ENCODE assay signal across 16 cellular contexts in genomic region chr18:36511791-36512352, GRCh38.
DNase-seq lines count a peak whose midpoint lies in the region; ATAC-seq, FAIRE-seq and TF ChIP-seq lines count a peak whose summit lies in the region.
"Had no signal": no experiment of that assay in that cellular context is flagged by ENCODE, and none has a peak within 500 bp of the region (broad histone marks: within the 10 kb centered on the region; RNA-seq: fewer than 3 reads in every experiment).

No MANE protein-coding gene starts in this region.

- intact Hi-C loops in PC-3 (cut with micrococcal nuclease): no loop called here

- H4K20me1 ChIP-seq in PC-3 (ENCODE audit: low read length): no peaks in the 10 kb centered on the region
- no peaks in the 10 kb centered on the region for H4K20me1 ChIP-seq in smooth muscle cell (ENCODE audit: low read depth)

- DNase-seq in NCI-H510A treated with DMSO at 0.1 percent for 48 hours (lab: John Stamatoyannopoulos, UW): peak; percentile 24
- DNase-seq in NCI-H510A (lab: John Stamatoyannopoulos, UW): no peak
- DNase-seq in PC-3: peak; percentile 4
- peak; percentile 46 for DNase-seq in fibroblast of the aortic adventitia (ENCODE audit: low read depth)
- no peak for DNase-seq in smooth muscle cell (lab: John Stamatoyannopoulos, UW; ENCODE audit: unreplicated experiment)
- no peak for DNase-seq in GM12891 (ENCODE audit: insufficient read length, low spot score)
- no peak for DNase-seq in activated CD4-positive, CD25-positive, alpha-beta regulatory T cell (lab: John Stamatoyannopoulos, UW)
- no peak for DNase-seq in CD8-positive, alpha-beta memory T cell
- DNase-seq: activated CD4-positive, alpha-beta T cell treated with anti-CD3 and anti-CD28 coated beads for 36 hours; activated T-cell treated with anti-CD3 and anti-CD28 coated beads, Interleukin-2, amount 50 U/mL, for 1 hour; NCI-H2081; stimulated activated CD4-positive, alpha-beta T cell treated with anti-CD3 and anti-CD28 coated beads, Interleukin-15, amount 100 ng/mL, for 24 hours; SW 1271 had no signal

- peaks cover 5 to 8% of the 10 kb centered on the region in 2 donors for H3K27me3 Mint-ChIP-seq in CD8-positive, alpha-beta memory T cell
- H3K27me3 Mint-ChIP-seq: dendritic cell treated with granulocyte-macrophage colony-stimulating factor and Interleukin-4, amounts not matched to agents 40 ng/mL and 50 ng/mL, for 4 days had no signal

- no peaks in the 10 kb centered on the region for H3K4me1 ChIP-seq in PC-3 (ENCODE audit: insufficient read depth, low read length)
- H3K4me1 ChIP-seq in smooth muscle cell (ENCODE audit: low read depth): no peaks in the 10 kb centered on the region
- no peaks in the 10 kb centered on the region for H3K4me1 ChIP-seq in CD8-positive, alpha-beta memory T cell (ENCODE audit: insufficient read depth, low read length)

- ATAC-seq in PC-3: peak; percentile 72
- ATAC-seq: activated CD4-positive, alpha-beta T cell treated with anti-CD3 and anti-CD28 coated beads for 36 hours had no signal

- no peak overlapping the region for H3K4me3 ChIP-seq in PC-3 (ENCODE audit: low read length)
- H3K4me3 ChIP-seq in fibroblast of the aortic adventitia (ENCODE audit: low read depth, low read length): no peak overlapping the region
- no peak overlapping the region for H3K4me3 ChIP-seq in smooth muscle cell
- H3K4me3 ChIP-seq in CD8-positive, alpha-beta memory T cell (ENCODE audit: low read length): no peak overlapping the region

- H3K4me2 ChIP-seq in PC-3 (ENCODE audit: low read length): no peak overlapping the region
- peak overlapping the region; percentile 7 for H3K4me2 ChIP-seq in smooth muscle cell
- H3K4me2 ChIP-seq: KMS-11 had no signal

- CTCF ChIA-PET in PC-3 (lab: Charles Lee): no interaction called here
- CTCF ChIA-PET in CD8-positive, alpha-beta memory T cell (lab: Charles Lee): no interaction called here

- no peak for FAIRE-seq in GM12891 (lab: Jason Lieb, UNC)
- FAIRE-seq: GM19239 had no signal

- 59% methylated on average over 5 of the region's 5 CpGs for WGBS in smooth muscle cell (ENCODE audit: low lambda C conversion rate)

- no peaks in the 10 kb centered on the region for H3K9me2 ChIP-seq in PC-3 (replicated peaks; ENCODE audit: low read length)

- TF ChIP-seq POLR2A in GM12891 (IDR thresholded peaks at IDR 0.05; ENCODE audit: low read depth, low read length): no peak

- H3K27me3 ChIP-seq in PC-3 (ENCODE audit: low read length): no peaks in the 10 kb centered on the region
- H3K27me3 ChIP-seq in smooth muscle cell (ENCODE audit: low read depth): no peaks in the 10 kb centered on the region
- H3K27me3 ChIP-seq in CD8-positive, alpha-beta memory T cell (ENCODE audit: insufficient read depth, low read length, poor library complexity, severe bottlenecking): no peaks in the 10 kb centered on the region

- TF ChIP-seq CTCF in PC-3 (conservative IDR thresholded peaks at IDR 0.05; ENCODE audit: low read depth, low read length) (no peak), fibroblast of the aortic adventitia (IDR thresholded peaks at IDR 0.05; ENCODE audit: insufficient read depth, low read length) (no peak), smooth muscle cell (IDR thresholded peaks at IDR 0.05; ENCODE audit: borderline replicate concordance, insufficient read depth, poor library complexity, severe bottlenecking) (no peak)

- H3K79me2 ChIP-seq in PC-3 (ENCODE audit: low read length) (no peaks in the 10 kb centered on the region), smooth muscle cell (ENCODE audit: low read depth) (no peaks in the 10 kb centered on the region)

- H3K9ac ChIP-seq in PC-3 (ENCODE audit: low read length) (no peak overlapping the region), smooth muscle cell (ENCODE audit: low read depth) (no peak overlapping the region)
- H3K9ac ChIP-seq: KMS-11 had no signal

- H3K4me3 Mint-ChIP-seq in CD8-positive, alpha-beta memory T cell: no peak overlapping the region
- H3K4me3 Mint-ChIP-seq: activated CD4-positive, alpha-beta T cell treated with anti-CD3 and anti-CD28 coated beads for 36 hours; dendritic cell treated with granulocyte-macrophage colony-stimulating factor and Interleukin-4, amounts not matched to agents 40 ng/mL and 50 ng/mL, for 4 days had no signal

- H3K27ac ChIP-seq in PC-3 (ENCODE audit: low read length) (no peak overlapping the region), smooth muscle cell (ENCODE audit: low read depth) (no peak overlapping the region)
- H3K27ac ChIP-seq in CD8-positive, alpha-beta memory T cell (ENCODE audit: low read depth, low read length): no peak overlapping the region
- H3K27ac ChIP-seq: KMS-11 had no signal

- no peaks in the 10 kb centered on the region for H3K36me3 Mint-ChIP-seq in CD8-positive, alpha-beta memory T cell

- no TSS peak for BruUV-seq in PC-3 (replicated peaks; lab: Mats Ljungman, UMichigan)

- POLR2A ChIA-PET in PC-3 (lab: Charles Lee; ENCODE audit: unreplicated experiment): interaction anchor here (0.5 kb wide), 1 partner anchor 40 kb away, joined by 9 read pairs; no protein-coding TSS in a partner anchor
- POLR2A ChIA-PET in CD8-positive, alpha-beta memory T cell (lab: Charles Lee): no interaction called here

- H2AFZ ChIP-seq in PC-3 (ENCODE audit: low read length) (no peak overlapping the region), smooth muscle cell (ENCODE audit: low read depth) (no peak overlapping the region)

- H3K9me3 ChIP-seq in PC-3 (ENCODE audit: low read length): no peaks in the 10 kb centered on the region
- no peaks in the 10 kb centered on the region for H3K9me3 ChIP-seq in smooth muscle cell (replicated peaks; ENCODE audit: low read depth)
- no peaks in the 10 kb centered on the region for H3K9me3 ChIP-seq in CD8-positive, alpha-beta memory T cell (ENCODE audit: low read length)

- no peaks in the 10 kb centered on the region for H3K9me3 Mint-ChIP-seq in CD8-positive, alpha-beta memory T cell
- H3K9me3 Mint-ChIP-seq: dendritic cell treated with granulocyte-macrophage colony-stimulating factor and Interleukin-4, amounts not matched to agents 40 ng/mL and 50 ng/mL, for 4 days had no signal

- H3F3A ChIP-seq in PC-3 (ENCODE audit: low read length, unreplicated experiment) (no peaks in the 10 kb centered on the region), smooth muscle cell (ENCODE audit: low read depth) (no peaks in the 10 kb centered on the region)

- no peaks in the 10 kb centered on the region for H3K4me1 Mint-ChIP-seq in CD8-positive, alpha-beta memory T cell
- H3K4me1 Mint-ChIP-seq: activated CD4-positive, alpha-beta T cell treated with anti-CD3 and anti-CD28 coated beads for 36 hours had no signal

- H3K36me3 ChIP-seq in PC-3 (ENCODE audit: low read depth, low read length): no peaks in the 10 kb centered on the region
- no peaks in the 10 kb centered on the region for H3K36me3 ChIP-seq in smooth muscle cell (ENCODE audit: low read depth)
- no peaks in the 10 kb centered on the region for H3K36me3 ChIP-seq in CD8-positive, alpha-beta memory T cell (ENCODE audit: insufficient read depth, low read length)

- no peak overlapping the region for H3K27ac Mint-ChIP-seq in CD8-positive, alpha-beta memory T cell
- H3K27ac Mint-ChIP-seq: activated CD4-positive, alpha-beta T cell treated with anti-CD3 and anti-CD28 coated beads for 36 hours; dendritic cell treated with granulocyte-macrophage colony-stimulating factor and Interleukin-4, amounts not matched to agents 40 ng/mL and 50 ng/mL, for 4 days had no signal

TF ChIP-seq in GM12891, 5 proteins besides CTCF, POLR2A, EP300 and RAD21:
- TF ChIP-seq POU2F2 (IDR thresholded peaks at IDR 0.05; ENCODE audit: low read depth, low read length) (no peak), SPI1 (IDR thresholded peaks at IDR 0.05; ENCODE audit: low read depth, low read length) (no peak), PAX5 (IDR thresholded peaks at IDR 0.05; ENCODE audit: insufficient read depth, low read length, severe bottlenecking) (no peak), TAF1 (IDR thresholded peaks at IDR 0.05; ENCODE audit: low read depth, low read length) (no peak), POLR2AphosphoS5 (IDR thresholded peaks at IDR 0.05; ENCODE audit: low read depth, low read length) (no peak)

Comparison
In these comparisons a context has a peak if more than half of its experiments do, and no peak if none do; other contexts are left out.
1. DNase-seq: peak in NCI-H510A treated with DMSO at 0.1 percent for 48 hours (single experiment), PC-3 (single experiment) and fibroblast of the aortic adventitia (single experiment); none in NCI-H510A (single experiment), smooth muscle cell (single experiment), GM12891 (single experiment), activated CD4-positive, CD25-positive, alpha-beta regulatory T cell (0 of 4) and CD8-positive, alpha-beta memory T cell (0 of 5).